Comparison of ENCODE assay signal across 8 cellular contexts in genomic region chr12:50166776-50167025, GRCh38. TPM values are rescaled to one million over a fixed set of nuclear protein-coding genes. Genes with fewer than 3 reads are reported as not detected.
A peak's percentile ranks its signal among the peaks of the same experiment; 100 is the strongest.
DNase-seq lines count a peak whose midpoint lies in the region; ATAC-seq lines count a peak whose summit lies in the region.

No MANE protein-coding gene starts in this region.

- no peaks in the 10 kb centered on the region for H3K9me2 ChIP-seq in Karpas-422 (replicated peaks; ENCODE audit: insufficient read depth, low read length)

- H3K9me3 ChIP-seq in Karpas-422 (ENCODE audit: low read length), result no peaks in the 10 kb centered on the region

- H4K20me1 ChIP-seq in Karpas-422 (ENCODE audit: insufficient read depth, low read depth, low read length), result no peaks in the 10 kb centered on the region

- H3K4me1 ChIP-seq in Karpas-422 (ENCODE audit: low read length), result peaks cover 18% of the 10 kb centered on the region

- intact Hi-C loops in left colon (cut with DNase I, micrococcal nuclease), result no loop called here

- peak overlapping the region; percentile 81 for H3K27ac Mint-ChIP-seq in activated naive CD8-positive, alpha-beta T cell treated with anti-CD3 and anti-CD28 coated beads, Interleukin-2, amount 50 U/mL, for 24 hours

- no peaks in the 10 kb centered on the region for H3K9me3 Mint-ChIP-seq in activated naive CD8-positive, alpha-beta T cell treated with anti-CD3 and anti-CD28 coated beads, Interleukin-2, amount 50 U/mL, for 24 hours

- H3K9ac ChIP-seq in Karpas-422 (ENCODE audit: low read length), result peak overlapping the region; percentile 93

- H3K4me3 Mint-ChIP-seq in activated naive CD8-positive, alpha-beta T cell treated with anti-CD3 and anti-CD28 coated beads, Interleukin-2, amount 50 U/mL, for 24 hours, result peak overlapping the region; percentile 86

- peak overlapping the region; percentile 69 for H3K27ac ChIP-seq in Karpas-422 (ENCODE audit: low read length)

- H3K36me3 ChIP-seq in Karpas-422 (ENCODE audit: insufficient read depth, low read length), result no peaks in the 10 kb centered on the region

- H3K4me1 Mint-ChIP-seq in activated naive CD8-positive, alpha-beta T cell treated with anti-CD3 and anti-CD28 coated beads, Interleukin-2, amount 50 U/mL, for 24 hours, result peaks cover 31% of the 10 kb centered on the region

- DNase-seq in Karpas-422 (peak; percentile 82), left colon (peak; percentile 40 to 64), mesenteric fat pad (ENCODE audit: low spot score) (no peak), NCI-H748 (lab: John Stamatoyannopoulos, UW; ENCODE audit: unreplicated experiment) (no peak), A172 (ENCODE audit: low spot score) (no peak)
- DNase-seq in activated naive CD8-positive, alpha-beta T cell treated with anti-CD3 and anti-CD28 coated beads, Interleukin-2, amount 50 U/mL, for 24 hours, result peak; percentile 76
- DNase-seq in stimulated activated CD4-positive, alpha-beta T cell treated with anti-CD3 and anti-CD28 coated beads, TNF-alpha, amount 100 ng/mL, for 4 hours (ENCODE audit: low read depth in 3 of 3), result peak; percentile 8 to 44 (median 15)

- peak overlapping the region; percentile 54; the same call in 1 of the 2 replicates for H2AFZ ChIP-seq in Karpas-422 (ENCODE audit: low read length)

- ATAC-seq in GM18873 (IDR thresholded peaks at IDR 0.05; ENCODE audit: low FRiP score, unreplicated experiment), result peak; percentile 14
- peak; percentile 34 for ATAC-seq in activated naive CD8-positive, alpha-beta T cell treated with anti-CD3 and anti-CD28 coated beads, Interleukin-2, amount 50 U/mL, for 24 hours
- ATAC-seq in left colon, result no peak

- no peaks in the 10 kb centered on the region for H3K27me3 Mint-ChIP-seq in activated naive CD8-positive, alpha-beta T cell treated with anti-CD3 and anti-CD28 coated beads, Interleukin-2, amount 50 U/mL, for 24 hours

- H3K79me2 ChIP-seq in Karpas-422 (ENCODE audit: low read length), result peaks cover 53% of the 10 kb centered on the region

- H3K36me3 Mint-ChIP-seq in activated naive CD8-positive, alpha-beta T cell treated with anti-CD3 and anti-CD28 coated beads, Interleukin-2, amount 50 U/mL, for 24 hours (ENCODE audit: low read depth), result peaks cover 8% of the 10 kb centered on the region

- no peaks in the 10 kb centered on the region for H3K27me3 ChIP-seq in Karpas-422 (ENCODE audit: low read length)

- peak overlapping the region; percentile 94 for H3K4me3 ChIP-seq in Karpas-422 (ENCODE audit: low read length)

- H3K4me2 ChIP-seq in Karpas-422 (ENCODE audit: low read depth, low read length, poor library complexity, severe bottlenecking), result peak overlapping the region; percentile 75

RNA-seq across cellular contexts. Expression of gene CERS5, which starts 0.5 kb away (rescaled TPM):
- 47.7 and 65.9 TPM in 2 replicates for total RNA-seq in Karpas-422 (2014; rRNA removed; shearing (Covaris generic); ENCODE audit: low replicate concordance)
- 10 to 100 TPM; 19.7 to 24.8 TPM for total RNA-seq in left colon
- total RNA-seq in mesenteric fat pad, result 46.5 TPM
- 18.9 and 19.2 TPM in 2 replicates for total RNA-seq in A172 (2014; rRNA removed; shearing (Covaris generic))

RNA-seq across cellular contexts. Expression of gene COX14, which starts 54.7 kb away (rescaled TPM):
- 59.9 and 99.8 TPM in 2 replicates for total RNA-seq in Karpas-422 (2014; rRNA removed; shearing (Covaris generic); ENCODE audit: low replicate concordance)
- total RNA-seq in left colon, result 10 to 100 TPM; 90.1 to 91.3 TPM
- total RNA-seq in mesenteric fat pad, result 92.0 TPM
- total RNA-seq in A172 (2014; rRNA removed; shearing (Covaris generic)), result 49.7 and 76.4 TPM in 2 replicates

Comparison
In these comparisons a context has a peak if more than half of its experiments do, and no peak if none do; other contexts are left out.
1. DNase-seq: peak in Karpas-422 (single experiment), activated naive CD8-positive, alpha-beta T cell treated with anti-CD3 and anti-CD28 coated beads, Interleukin-2, amount 50 U/mL, for 24 hours (single experiment), left colon (2 of 2) and stimulated activated CD4-positive, alpha-beta T cell treated with anti-CD3 and anti-CD28 coated beads, TNF-alpha, amount 100 ng/mL, for 4 hours (3 of 3); none in mesenteric fat pad (single experiment), NCI-H748 (single experiment) and A172 (single experiment).